Comparison of ENCODE assay signal across 21 cellular contexts in the genomic region with DNA sequence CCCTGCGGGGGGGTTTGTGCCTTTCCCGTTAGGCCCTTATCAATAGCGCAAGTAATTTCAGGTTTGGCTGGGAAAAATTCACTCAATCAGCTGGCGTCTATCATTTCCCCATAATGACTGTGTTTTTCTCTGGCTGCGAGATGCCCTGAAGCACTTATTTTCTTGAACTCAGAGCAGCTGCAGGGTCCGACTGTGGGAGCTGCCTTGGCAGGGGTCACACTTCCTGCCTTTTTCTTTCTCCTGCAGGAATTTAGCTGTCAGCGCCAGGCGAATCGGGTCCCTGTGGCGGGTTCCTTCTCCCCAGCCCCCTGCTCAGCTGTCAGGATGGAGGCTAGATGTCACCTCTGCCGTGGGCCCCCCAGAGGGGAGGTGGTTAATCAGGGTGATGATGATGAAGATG.
"Had no signal": no experiment of that assay in that cellular context is flagged by ENCODE, and none has a peak within 500 bp of the region (broad histone marks: within the 10 kb centered on the region; RNA-seq: fewer than 3 reads in every experiment).

No MANE protein-coding gene starts in this region.

- DNase-seq: activated CD4-positive, alpha-beta memory T cell treated with anti-CD3 and anti-CD28 coated beads for 36 hours; activated CD4-positive, alpha-beta T cell treated with anti-CD3 and anti-CD28 coated beads for 36 hours; activated CD8-positive, alpha-beta memory T cell treated with anti-CD3 and anti-CD28 coated beads, Interleukin-2, amount 10 ng/mL, durations not matched to agents 7 days and 5 days; activated effector memory CD4-positive, alpha-beta T cell treated with Interleukin-2 at 50 U/mL for 16 hours; activated naive CD4-positive, alpha-beta T cell treated with anti-CD3 and anti-CD28 coated beads, Interleukin-2, amount 50 U/mL, for 16 hours; activated T-cell treated with anti-CD3 and anti-CD28 coated beads, Interleukin-2, amount 50 U/mL, for 24 hours; occipital lobe; right cardiac atrium; WERI-Rb-1 had no signal

- H3K4me1 Mint-ChIP-seq: activated CD4-positive, alpha-beta T cell treated with anti-CD3 and anti-CD28 coated beads for 36 hours; memory B cell had no signal

- H3K36me3 ChIP-seq: cardiac muscle cell, left lung, suprapubic skin, WERI-Rb-1 had no signal

- H3K9me3 Mint-ChIP-seq: activated CD4-positive, alpha-beta memory T cell treated with anti-CD3 and anti-CD28 coated beads for 36 hours; activated T-cell treated with anti-CD3 and anti-CD28 coated beads, Interleukin-2, amount 50 U/mL, for 24 hours; memory B cell; natural killer cell treated with Interleukin-12 subunit alpha and Interleukin-12 subunit beta and Interleukin-15 and Interleukin-18, amount 100 ng/mL, for 72 hours; stimulated activated naive CD8-positive, alpha-beta T cell treated with anti-CD3 and anti-CD28 coated beads, Interleukin-15, Interleukin-2, amounts not matched to agents 100 ng/mL and 50 ng/mL, for 24 hours; type B pancreatic cell had no signal

- H3K27ac ChIP-seq: cardiac muscle cell, left lung, suprapubic skin, WERI-Rb-1 had no signal

- H3K27ac Mint-ChIP-seq: activated CD4-positive, alpha-beta memory T cell treated with anti-CD3 and anti-CD28 coated beads for 36 hours; activated CD4-positive, alpha-beta T cell treated with anti-CD3 and anti-CD28 coated beads for 36 hours; activated CD8-positive, alpha-beta memory T cell treated with anti-CD3 and anti-CD28 coated beads, Interleukin-2, amount 10 ng/mL, durations not matched to agents 7 days and 5 days; activated T-cell treated with anti-CD3 and anti-CD28 coated beads, Interleukin-2, amount 50 U/mL, for 24 hours; memory B cell; natural killer cell treated with Interleukin-12 subunit alpha and Interleukin-12 subunit beta and Interleukin-15 and Interleukin-18, amount 100 ng/mL, for 72 hours; progenitor cell of endocrine pancreas; stimulated activated naive CD8-positive, alpha-beta T cell treated with anti-CD3 and anti-CD28 coated beads, Interleukin-15, Interleukin-2, amounts not matched to agents 100 ng/mL and 50 ng/mL, for 24 hours; type B pancreatic cell had no signal

- H3K9me3 ChIP-seq: left lung, suprapubic skin had no signal

- H3K27me3 ChIP-seq: cardiac muscle cell, left lung had no signal

- H3K4me3 Mint-ChIP-seq: activated CD4-positive, alpha-beta memory T cell treated with anti-CD3 and anti-CD28 coated beads for 36 hours; activated CD4-positive, alpha-beta T cell treated with anti-CD3 and anti-CD28 coated beads for 36 hours; activated CD8-positive, alpha-beta memory T cell treated with anti-CD3 and anti-CD28 coated beads, Interleukin-2, amount 10 ng/mL, durations not matched to agents 7 days and 5 days; activated T-cell treated with anti-CD3 and anti-CD28 coated beads, Interleukin-2, amount 50 U/mL, for 24 hours; memory B cell; natural killer cell treated with Interleukin-12 subunit alpha and Interleukin-12 subunit beta and Interleukin-15 and Interleukin-18, amount 100 ng/mL, for 72 hours; stimulated activated naive CD8-positive, alpha-beta T cell treated with anti-CD3 and anti-CD28 coated beads, Interleukin-15, Interleukin-2, amounts not matched to agents 100 ng/mL and 50 ng/mL, for 24 hours; type B pancreatic cell had no signal

- H3K36me3 Mint-ChIP-seq: activated CD4-positive, alpha-beta memory T cell treated with anti-CD3 and anti-CD28 coated beads for 36 hours; activated CD8-positive, alpha-beta memory T cell treated with anti-CD3 and anti-CD28 coated beads, Interleukin-2, amount 10 ng/mL, durations not matched to agents 7 days and 5 days; memory B cell; natural killer cell treated with Interleukin-12 subunit alpha and Interleukin-12 subunit beta and Interleukin-15 and Interleukin-18, amount 100 ng/mL, for 72 hours; type B pancreatic cell had no signal

- ATAC-seq: activated CD4-positive, alpha-beta T cell treated with anti-CD3 and anti-CD28 coated beads for 36 hours; activated CD8-positive, alpha-beta memory T cell treated with anti-CD3 and anti-CD28 coated beads, Interleukin-2, amount 10 ng/mL, durations not matched to agents 7 days and 5 days; left lung; natural killer cell treated with Interleukin-12 subunit alpha and Interleukin-12 subunit beta and Interleukin-15 and Interleukin-18, amount 100 ng/mL, for 72 hours; right cardiac atrium had no signal

- FAIRE-seq: colon, endometrium, keratinocyte had no signal

- H3K4me2 ChIP-seq: smooth muscle cell had no signal

- H3K4me1 ChIP-seq: left lung, suprapubic skin had no signal

- H3K4me3 ChIP-seq: cardiac muscle cell, left lung, smooth muscle cell, suprapubic skin had no signal

- H3K27me3 Mint-ChIP-seq: activated CD4-positive, alpha-beta memory T cell treated with anti-CD3 and anti-CD28 coated beads for 36 hours; activated CD4-positive, alpha-beta T cell treated with anti-CD3 and anti-CD28 coated beads for 36 hours; activated CD8-positive, alpha-beta memory T cell treated with anti-CD3 and anti-CD28 coated beads, Interleukin-2, amount 10 ng/mL, durations not matched to agents 7 days and 5 days; activated T-cell treated with anti-CD3 and anti-CD28 coated beads, Interleukin-2, amount 50 U/mL, for 24 hours; stimulated activated naive CD8-positive, alpha-beta T cell treated with anti-CD3 and anti-CD28 coated beads, Interleukin-15, Interleukin-2, amounts not matched to agents 100 ng/mL and 50 ng/mL, for 24 hours had no signal
